Comparison of ENCODE assay signal across 20 cellular contexts in the genomic region with DNA sequence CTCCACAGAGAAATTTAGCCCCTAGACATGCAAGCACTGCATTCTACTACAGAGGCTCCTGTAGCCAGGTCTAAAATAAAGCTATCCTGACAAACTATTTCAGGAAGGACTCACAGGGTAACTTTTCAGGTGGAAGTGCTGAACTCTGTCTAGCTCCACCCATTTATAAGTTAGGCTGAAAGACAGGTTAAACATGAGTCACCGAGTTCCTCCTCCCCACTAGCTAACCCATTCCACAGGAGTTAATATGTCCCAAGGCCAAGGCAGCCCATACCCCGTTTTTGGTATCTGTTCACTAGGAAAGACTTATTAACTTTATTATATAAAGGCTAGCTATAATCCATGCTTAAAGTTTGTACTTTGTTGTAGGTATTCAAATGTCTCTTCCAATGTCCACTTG. TPM values are rescaled to one million over a fixed set of nuclear protein-coding genes. Genes with fewer than 3 reads are reported as not detected.
DNase-seq lines count a peak whose midpoint lies in the region; ATAC-seq and TF ChIP-seq lines count a peak whose summit lies in the region.
"Had no signal": no experiment of that assay in that cellular context is flagged by ENCODE, and none has a peak within 500 bp of the region (broad histone marks: within the 10 kb centered on the region; RNA-seq: fewer than 3 reads in every experiment).

No MANE protein-coding gene starts in this region.

- H3K27ac ChIP-seq in HL-60 (replicated peaks), result peak overlapping the region; percentile 3; the same call in 1 of the 2 replicates
- H3K27ac ChIP-seq in PC-3 (ENCODE audit: low read length), result no peak overlapping the region
- peak overlapping the region; percentile 44 to 49 for H3K27ac ChIP-seq in esophagus (ENCODE audit: low read depth in 2 of 2, low read length in 1 of 2)
- H3K27ac ChIP-seq in trophoblast cell (ENCODE audit: low read depth, low read length), result no peak overlapping the region
- H3K27ac ChIP-seq: prostate gland, tibial artery had no signal

- H3K23ac ChIP-seq in trophoblast cell (ENCODE audit: low read length), result no peak overlapping the region

- intact Hi-C loops in PC-3 (cut with micrococcal nuclease), result no loop called here

- BruUV-seq in PC-3 (replicated peaks; lab: Mats Ljungman, UMichigan), result no TSS peak

- no peaks in the 10 kb centered on the region for H3F3A ChIP-seq in PC-3 (ENCODE audit: low read length, unreplicated experiment)

- ATAC-seq in PC-3, result peak; percentile 40
- no peak for ATAC-seq in HG03378 (IDR thresholded peaks at IDR 0.05; ENCODE audit: unreplicated experiment)
- ATAC-seq: activated naive CD8-positive, alpha-beta T cell treated with anti-CD3 and anti-CD28 coated beads, Interleukin-2, amount 50 U/mL, for 24 hours; natural killer cell treated with Interleukin-12 subunit alpha and Interleukin-12 subunit beta and Interleukin-15 and Interleukin-18, amount 100 ng/mL, for 72 hours; stimulated activated naive CD8-positive, alpha-beta T cell treated with anti-CD3 and anti-CD28 coated beads, Interleukin-15, Interleukin-2, amounts not matched to agents 100 U/mL and 50 U/mL, for 24 hours had no signal

- no peak overlapping the region for H2BK12ac ChIP-seq in trophoblast cell (ENCODE audit: low read length)

- DNase-seq in HL-60 (ENCODE audit: low read depth in 1 of 2, low spot score in 1 of 2), result peak in 1 of 2 experiments; percentile 18
- peak; percentile 70 for DNase-seq in PC-3
- peak; percentile 1 to 35 for DNase-seq in trophoblast cell
- no peak for DNase-seq in nucleus accumbens (lab: John Stamatoyannopoulos, UW)
- DNase-seq in foreskin fibroblast, result no peak
- DNase-seq: activated CD4-positive, alpha-beta T cell treated with anti-CD3 and anti-CD28 coated beads for 48 hours; activated naive CD8-positive, alpha-beta T cell treated with anti-CD3 and anti-CD28 coated beads, Interleukin-2, amount 50 U/mL, for 24 hours; COR-L47; NCI-H146; NCI-H2171; NCI-H526 treated with DMSO at 0.1 percent for 48 hours; SHP77 treated with DMSO at 0.1 percent for 48 hours; stimulated activated CD4-positive, alpha-beta T cell treated with anti-CD3 and anti-CD28 coated beads, Interleukin-4, amount 100 ng/mL, for 1 hour; stimulated activated naive CD8-positive, alpha-beta T cell treated with anti-CD3 and anti-CD28 coated beads, Interleukin-15, Interleukin-2, amounts not matched to agents 100 U/mL and 50 U/mL, for 24 hours; tibial artery had no signal

- no peak overlapping the region for H2AFZ ChIP-seq in PC-3 (ENCODE audit: low read length)
- H2AFZ ChIP-seq in trophoblast cell (ENCODE audit: insufficient read depth, low read length, poor library complexity), result no peak overlapping the region

- H3K9ac ChIP-seq in PC-3 (ENCODE audit: low read length), result no peak overlapping the region
- H3K9ac ChIP-seq in trophoblast cell (ENCODE audit: low read length), result no peak overlapping the region

- H2BK5ac ChIP-seq in trophoblast cell (ENCODE audit: low read depth, low read length, poor library complexity), result no peak overlapping the region

- POLR2A ChIA-PET in PC-3 (lab: Charles Lee; ENCODE audit: unreplicated experiment), result no interaction called here

- no peak overlapping the region for H4K91ac ChIP-seq in trophoblast cell (ENCODE audit: low read depth, low read length)

- H3K79me1 ChIP-seq in trophoblast cell (ENCODE audit: low read length), result peaks cover 7% of the 10 kb centered on the region

- TF ChIP-seq CTCF in HL-60 (IDR thresholded peaks at IDR 0.05; ENCODE audit: insufficient read depth, low read length) (no peak), PC-3 (conservative IDR thresholded peaks at IDR 0.05; ENCODE audit: low read depth, low read length) (no peak), foreskin fibroblast (IDR thresholded peaks at IDR 0.05; ENCODE audit: low read depth, low read length) (no peak)

- peaks cover 83% of the 10 kb centered on the region for H3K79me2 ChIP-seq in PC-3 (ENCODE audit: low read length)
- peaks cover 3% of the 10 kb centered on the region for H3K79me2 ChIP-seq in trophoblast cell (ENCODE audit: control insufficient read depth, insufficient read depth, low read length, poor library complexity)

- no peak overlapping the region for H2BK120ac ChIP-seq in trophoblast cell (ENCODE audit: insufficient read depth, low read length, poor library complexity)

- H4K12ac ChIP-seq in trophoblast cell (ENCODE audit: low read depth, low read length), result no peak overlapping the region

- H3K9me3 ChIP-seq in PC-3 (ENCODE audit: low read length), result no peaks in the 10 kb centered on the region
- H3K9me3 ChIP-seq in esophagus (ENCODE audit: control insufficient read depth in 2 of 2, insufficient read depth in 1 of 2, low read depth in 1 of 2, low read length in 1 of 2), result no peaks in the 10 kb centered on the region
- no peaks in the 10 kb centered on the region for H3K9me3 ChIP-seq in trophoblast cell (ENCODE audit: insufficient read depth, low read depth, low read length)
- H3K9me3 ChIP-seq: prostate gland, tibial artery had no signal

- no peak overlapping the region for H2AK5ac ChIP-seq in trophoblast cell (ENCODE audit: low read length)

- H3K9me2 ChIP-seq in PC-3 (replicated peaks; ENCODE audit: low read length), result no peaks in the 10 kb centered on the region

- H3K18ac ChIP-seq in trophoblast cell (ENCODE audit: low read length), result no peak overlapping the region

- H3K4ac ChIP-seq in trophoblast cell (ENCODE audit: low read depth, low read length), result no peak overlapping the region

- 53 to 60% methylated on average over 2 of the region's 2 CpGs for WGBS in esophagus, 2 donors
- WGBS in trophoblast cell (ENCODE audit: extremely low coverage, insufficient coverage, insufficient read length), result no CpG with 5 or more reads among the region's 2 CpGs

- peaks cover 19% of the 10 kb centered on the region; the same call in 1 of the 2 replicates for H4K20me1 ChIP-seq in PC-3 (ENCODE audit: low read length)

- CTCF ChIA-PET in PC-3 (lab: Charles Lee), result no interaction called here

- H3K27me3 ChIP-seq in HL-60 (ENCODE audit: insufficient read depth, poor library complexity, severe bottlenecking) (no peaks in the 10 kb centered on the region), PC-3 (ENCODE audit: low read length) (no peaks in the 10 kb centered on the region), esophagus (ENCODE audit: control insufficient read depth in 1 of 2, insufficient read depth in 2 of 2, low read length in 2 of 2) (no peaks in the 10 kb centered on the region), trophoblast cell (ENCODE audit: insufficient read depth, low read length) (no peaks in the 10 kb centered on the region)
- H3K27me3 ChIP-seq: tibial artery had no signal

- H3K36me3 ChIP-seq in PC-3 (ENCODE audit: low read depth, low read length) (peaks cover 6% of the 10 kb centered on the region; the same call in 1 of the 2 replicates), esophagus (ENCODE audit: control insufficient read depth in 2 of 2, insufficient read depth in 2 of 2, low read length in 1 of 2) (no peaks in the 10 kb centered on the region), trophoblast cell (ENCODE audit: control insufficient read depth in 1 of 2, insufficient read depth in 2 of 2, low read length in 2 of 2) (no peaks in the 10 kb centered on the region)
- H3K36me3 ChIP-seq: prostate gland, tibial artery had no signal

- H3K4me2 ChIP-seq in PC-3 (ENCODE audit: low read length), result peak overlapping the region; percentile 55
- no peak overlapping the region for H3K4me2 ChIP-seq in trophoblast cell (ENCODE audit: low read length)
- H3K4me2 ChIP-seq: smooth muscle cell had no signal

- H3K14ac ChIP-seq in trophoblast cell (ENCODE audit: low read length), result no peak overlapping the region

- peaks cover 26% of the 10 kb centered on the region for H3K4me1 ChIP-seq in PC-3 (ENCODE audit: insufficient read depth, low read length)
- H3K4me1 ChIP-seq in esophagus (ENCODE audit: control insufficient read depth in 2 of 2, insufficient read depth in 2 of 2, low read length in 1 of 2), result no peaks in the 10 kb centered on the region
- H3K4me1 ChIP-seq in trophoblast cell (ENCODE audit: control insufficient read depth in 1 of 2, insufficient read depth in 2 of 2, low read length in 2 of 2), result no peaks in the 10 kb centered on the region
- H3K4me1 ChIP-seq: prostate gland had no signal

- no peak overlapping the region for H4K8ac ChIP-seq in trophoblast cell (ENCODE audit: low read depth, low read length)

- H3K4me3 ChIP-seq in HL-60 (replicated peaks; ENCODE audit: insufficient read depth, low read length) (no peak overlapping the region), PC-3 (ENCODE audit: low read length) (no peak overlapping the region), esophagus (ENCODE audit: low read depth in 1 of 2, low read length in 2 of 2) (no peak overlapping the region), trophoblast cell (ENCODE audit: low read depth, low read length) (no peak overlapping the region), foreskin fibroblast (ENCODE audit: low read depth in 1 of 2, low read length in 2 of 2) (no peak overlapping the region)
- H3K4me3 ChIP-seq: prostate gland, smooth muscle cell, tibial artery had no signal

RNA-seq across cellular contexts. Expression of a gene that starts 3.5 kb away (rescaled TPM):
- 14.2 and 16.2 TPM in 2 replicates for total RNA-seq in PC-3 (2014; rRNA removed)
- polyA plus RNA-seq in esophagus, result 10 to 100 TPM in 1 of 2 donors, 1 to 10 TPM in 1; 7.5 to 10.4 TPM
- 20.7 and 21.2 TPM in 2 replicates for polyA plus RNA-seq in trophoblast cell (2013)

Comparison
In these comparisons a context has a peak if more than half of its experiments do, and no peak if none do; other contexts are left out.
1. DNase-seq: peak in PC-3 (single experiment) and trophoblast cell (2 of 2); none in nucleus accumbens (0 of 56) and foreskin fibroblast (0 of 2).
2. H3K27ac ChIP-seq: peak in HL-60 (single experiment) and esophagus (2 of 2); none in PC-3 (single experiment) and trophoblast cell (single experiment).